ENCODE assay signal across 8 cellular contexts in genomic region chr15:89171136-89172072, GRCh38. TPM values are rescaled to one million over a fixed set of nuclear protein-coding genes. Genes with fewer than 3 reads are reported as not detected.
A peak's percentile ranks its signal among the peaks of the same experiment; 100 is the strongest.
DNase-seq lines count a peak whose midpoint lies in the region.

No MANE protein-coding gene starts in this region.

- DNase-seq in A172 (ENCODE audit: low spot score), result peak; percentile 38
- DNase-seq in Daoy (ENCODE audit: low read depth), result peak; percentile 43
- peak; percentile 19 for DNase-seq in NCI-H2029 treated with DMSO at 0.1 percent for 48 hours (lab: John Stamatoyannopoulos, UW)
- DNase-seq in activated CD8-positive, alpha-beta memory T cell treated with anti-CD3 and anti-CD28 coated beads for 24 hours, result peak; percentile 63
- DNase-seq in germinal center (ENCODE audit: low spot score), result peak; percentile 32
- peak; percentile 35 for DNase-seq in renal cortical epithelial cell (ENCODE audit: low read depth)
- DNase-seq in foreskin melanocyte, result no peak
- DNase-seq in DMS79 (lab: John Stamatoyannopoulos, UW), result no peak

RNA-seq across cellular contexts. Expression of gene RLBP1, which starts 50.0 kb away (rescaled TPM):
- total RNA-seq in A172 (2014; rRNA removed; shearing (Covaris generic)), result not detected in 2 replicates
- not detected in 2 replicates for total RNA-seq in Daoy (2014; rRNA removed; shearing (Covaris generic))
- total RNA-seq in renal cortical epithelial cell, result not detected in 2 replicates

Comparison
In these comparisons a context has a peak if more than half of its experiments do, and no peak if none do; other contexts are left out.
1. DNase-seq: peak in A172 (single experiment), Daoy (single experiment), NCI-H2029 treated with DMSO at 0.1 percent for 48 hours (single experiment), activated CD8-positive, alpha-beta memory T cell treated with anti-CD3 and anti-CD28 coated beads for 24 hours (single experiment), germinal center (single experiment) and renal cortical epithelial cell (single experiment); none in foreskin melanocyte (single experiment) and DMS79 (single experiment).